15 cellular contexts compared by ENCODE assay signal in genomic region chr13:113086031-113086750, GRCh38. TPM values are rescaled to one million over a fixed set of nuclear protein-coding genes. Genes with fewer than 3 reads are reported as not detected.
DNase-seq lines count a peak whose midpoint lies in the region; ATAC-seq and TF ChIP-seq lines count a peak whose summit lies in the region.
"Had no signal": no experiment of that assay in that cellular context is flagged by ENCODE, and none has a peak within 500 bp of the region (broad histone marks: within the 10 kb centered on the region; RNA-seq: fewer than 3 reads in every experiment).

No MANE protein-coding gene starts in this region.

- H3K27me3 Mint-ChIP-seq in activated naive CD8-positive, alpha-beta T cell treated with anti-CD3 and anti-CD28 coated beads, Interleukin-2, amount 50 U/mL, for 24 hours = no peaks in the 10 kb centered on the region
- H3K27me3 Mint-ChIP-seq: IgD-negative memory B cell; naive thymus-derived CD8-positive, alpha-beta T cell had no signal

- 81 to 82% methylated on average over 24 to 25 of the region's 32 CpGs for WGBS in tibial nerve, 2 donors

- peak; percentile 23 for TF ChIP-seq CTCF in 22Rv1 (IDR thresholded peaks at IDR 0.05)
- TF ChIP-seq CTCF in WI38 (IDR thresholded peaks at IDR 0.05; ENCODE audit: low read depth, low read length) = peak; percentile 17
- no peak for TF ChIP-seq CTCF in tibial nerve (IDR thresholded peaks at IDR 0.05)

- H3K4me3 ChIP-seq in WI38 (ENCODE audit: low read depth, low read length) (no peak overlapping the region), tibial nerve (no peak overlapping the region)
- H3K4me3 ChIP-seq: gastroesophageal sphincter, vagina had no signal

- no peak for ATAC-seq in GM18520 (IDR thresholded peaks at IDR 0.05; ENCODE audit: unreplicated experiment)
- no peak for ATAC-seq in activated naive CD8-positive, alpha-beta T cell treated with anti-CD3 and anti-CD28 coated beads, Interleukin-2, amount 50 U/mL, for 24 hours
- ATAC-seq: activated CD8-positive, alpha-beta T cell treated with anti-CD3 and anti-CD28 coated beads, Interleukin-2, amount 10 ng/mL, durations not matched to agents 7 days and 5 days; gastroesophageal sphincter; naive thymus-derived CD8-positive, alpha-beta T cell had no signal

- H3K27ac Mint-ChIP-seq in activated naive CD8-positive, alpha-beta T cell treated with anti-CD3 and anti-CD28 coated beads, Interleukin-2, amount 50 U/mL, for 24 hours = no peak overlapping the region
- H3K27ac Mint-ChIP-seq: activated CD8-positive, alpha-beta T cell treated with anti-CD3 and anti-CD28 coated beads, Interleukin-2, amount 10 ng/mL, durations not matched to agents 7 days and 5 days; IgD-negative memory B cell; naive thymus-derived CD8-positive, alpha-beta T cell had no signal

- H3K27ac ChIP-seq in 22Rv1 = no peak overlapping the region
- no peak overlapping the region for H3K27ac ChIP-seq in tibial nerve
- H3K27ac ChIP-seq: gastroesophageal sphincter, vagina had no signal

- DNase-seq in Daoy (ENCODE audit: low read depth) (peak; percentile 24), iPS-NIHi7 (ENCODE audit: extremely low spot score) (peak; percentile 81), SKM-1 (lab: John Stamatoyannopoulos, UW; ENCODE audit: unreplicated experiment) (no peak), tibial nerve (ENCODE audit: low spot score in 2 of 2) (no peak)
- no peak for DNase-seq in activated naive CD8-positive, alpha-beta T cell treated with anti-CD3 and anti-CD28 coated beads, Interleukin-2, amount 50 U/mL, for 24 hours
- DNase-seq: activated CD8-positive, alpha-beta T cell treated with anti-CD3 and anti-CD28 coated beads, Interleukin-2, amount 10 ng/mL, durations not matched to agents 7 days and 5 days; mammary epithelial cell had no signal

- peaks cover 0 to 24% (median 0%) of the 10 kb centered on the region in 3 donors for H3K36me3 ChIP-seq in tibial nerve

- no peaks in the 10 kb centered on the region for H3K9me3 ChIP-seq in tibial nerve
- H3K9me3 ChIP-seq: gastroesophageal sphincter, vagina had no signal

- TF ChIP-seq POLR2A in tibial nerve (IDR thresholded peaks at IDR 0.05) = no peak

- no peak for TF ChIP-seq EP300 in tibial nerve (IDR thresholded peaks at IDR 0.05)

- H3K36me3 Mint-ChIP-seq in activated naive CD8-positive, alpha-beta T cell treated with anti-CD3 and anti-CD28 coated beads, Interleukin-2, amount 50 U/mL, for 24 hours (ENCODE audit: low read depth) = no peaks in the 10 kb centered on the region
- H3K36me3 Mint-ChIP-seq: IgD-negative memory B cell had no signal

- no peak overlapping the region for H3K4me3 Mint-ChIP-seq in activated naive CD8-positive, alpha-beta T cell treated with anti-CD3 and anti-CD28 coated beads, Interleukin-2, amount 50 U/mL, for 24 hours
- H3K4me3 Mint-ChIP-seq: activated CD8-positive, alpha-beta T cell treated with anti-CD3 and anti-CD28 coated beads, Interleukin-2, amount 10 ng/mL, durations not matched to agents 7 days and 5 days; IgD-negative memory B cell; naive thymus-derived CD8-positive, alpha-beta T cell had no signal

- peaks cover 0 to 9% (median 0%) of the 10 kb centered on the region in 4 donors for H3K4me1 ChIP-seq in tibial nerve

- H3K4me1 Mint-ChIP-seq in activated naive CD8-positive, alpha-beta T cell treated with anti-CD3 and anti-CD28 coated beads, Interleukin-2, amount 50 U/mL, for 24 hours = no peaks in the 10 kb centered on the region
- H3K4me1 Mint-ChIP-seq: IgD-negative memory B cell had no signal

- H3K27me3 ChIP-seq in tibial nerve = no peaks in the 10 kb centered on the region
- H3K27me3 ChIP-seq: vagina had no signal

- no peaks in the 10 kb centered on the region for H3K9me3 Mint-ChIP-seq in activated naive CD8-positive, alpha-beta T cell treated with anti-CD3 and anti-CD28 coated beads, Interleukin-2, amount 50 U/mL, for 24 hours
- H3K9me3 Mint-ChIP-seq: IgD-negative memory B cell; naive thymus-derived CD8-positive, alpha-beta T cell had no signal

RNA-seq across cellular contexts. Expression of gene F7, which starts 19.4 kb away (rescaled TPM):
- total RNA-seq in Daoy (2014; rRNA removed; shearing (Covaris generic)) = 0.11 TPM in 1 of 2 replicates, not detected in the other
- total RNA-seq in tibial nerve = not detected
- total RNA-seq: activated CD8-positive, alpha-beta T cell treated with anti-CD3 and anti-CD28 coated beads, Interleukin-2, amount 10 ng/mL, durations not matched to agents 7 days and 5 days; mammary epithelial cell; RPMI7951; vagina had no signal

RNA-seq across cellular contexts. Expression of gene F10, which starts 36.4 kb away (rescaled TPM):
- not detected in 2 replicates for total RNA-seq in Daoy (2014; rRNA removed; shearing (Covaris generic))
- total RNA-seq in tibial nerve = 10 to 100 TPM; 12.0 to 44.3 (median 17.3) TPM
- total RNA-seq: activated CD8-positive, alpha-beta T cell treated with anti-CD3 and anti-CD28 coated beads, Interleukin-2, amount 10 ng/mL, durations not matched to agents 7 days and 5 days; mammary epithelial cell; naive thymus-derived CD8-positive, alpha-beta T cell; RPMI7951 had no signal

Comparison
In these comparisons a context has a peak if more than half of its experiments do, and no peak if none do; other contexts are left out.
1. CTCF ChIP-seq: peak in 22Rv1 (single experiment) and WI38 (single experiment); none in tibial nerve (0 of 5).
2. DNase-seq: peak in Daoy (single experiment) and iPS-NIHi7 (single experiment); none in activated naive CD8-positive, alpha-beta T cell treated with anti-CD3 and anti-CD28 coated beads, Interleukin-2, amount 50 U/mL, for 24 hours (single experiment), SKM-1 (single experiment) and tibial nerve (0 of 2).
3. RNA of gene F10, which starts 36.4 kb away (total RNA-seq): 12.0 to 44.3 TPM in tibial nerve; not detected in Daoy; every median in the first group is over 10 times any median in the second.